In the genomic region with DNA sequence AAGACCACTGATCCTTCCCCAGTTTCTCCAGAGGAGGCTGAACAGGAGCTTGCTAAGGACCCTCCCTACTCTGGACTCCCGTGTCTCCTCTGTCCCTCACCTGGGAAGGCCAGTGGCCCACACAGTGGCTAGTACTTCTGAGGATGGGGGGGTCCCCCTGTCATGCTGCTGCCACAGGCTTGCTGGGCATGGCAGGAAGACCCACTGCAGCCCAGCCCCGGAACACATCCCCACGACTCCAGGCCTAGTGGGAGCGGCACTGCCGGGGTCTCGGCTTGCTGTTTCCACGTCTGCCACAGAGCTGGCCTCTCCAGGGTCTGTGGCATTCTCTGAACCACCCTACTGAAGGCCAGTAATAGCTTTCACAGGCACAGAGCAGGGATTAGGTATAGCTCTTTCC, we compare ENCODE assay signal across 35 cellular contexts. TPM values are rescaled to one million over a fixed set of nuclear protein-coding genes. Genes with fewer than 3 reads are reported as not detected.
"Had no signal": no experiment of that assay in that cellular context is flagged by ENCODE, and none has a peak within 500 bp of the region (broad histone marks: within the 10 kb centered on the region; RNA-seq: fewer than 3 reads in every experiment).

No MANE protein-coding gene starts in this region.

- H3K4me1 Mint-ChIP-seq: activated CD4-positive, alpha-beta T cell treated with anti-CD3 and anti-CD28 coated beads, Interleukin-2, amount 10 ng/mL, durations not matched to agents 24 days and 14 days; activated naive CD8-positive, alpha-beta T cell treated with anti-CD3 and anti-CD28 coated beads for 36 hours; brain; central memory CD8-positive, alpha-beta T cell had no signal

- DNase-seq: activated B cell treated with CpG ODN at 0.5 μM for 24 hours; activated CD4-positive, alpha-beta memory T cell treated with anti-CD3 and anti-CD28 coated beads for 36 hours; activated CD4-positive, alpha-beta T cell treated with anti-CD3 and anti-CD28 coated beads for 4 hours; activated CD4-positive, alpha-beta T cell treated with anti-CD3 and anti-CD28 coated beads, Interleukin-2, amount 10 ng/mL, durations not matched to agents 24 days and 14 days; activated CD4-positive, alpha-beta T cell treated with anti-CD3 and anti-CD28 coated beads, Interleukin-2, amount 50 U/mL, for 1 hour; activated CD4-positive, alpha-beta T cell treated with anti-CD3 and anti-CD28 coated beads, Interleukin-2, amount 50 U/mL, for 4 hours; activated CD4-positive, CD25-positive, alpha-beta regulatory T cell treated with anti-CD3 and anti-CD28 coated beads, Interleukin-2, amount 50 U/mL, for 72 hours; activated CD8-positive, alpha-beta memory T cell treated with anti-CD3 and anti-CD28 coated beads, Interleukin-2, amount 50 U/mL, for 4 hours; activated CD8-positive, alpha-beta T cell treated with anti-CD3 and anti-CD28 coated beads for 36 hours; activated effector memory CD4-positive, alpha-beta T cell treated with Interleukin-2 at 50 U/mL for 16 hours; activated gamma-delta T cell; activated naive CD4-positive, alpha-beta T cell treated with anti-CD3 and anti-CD28 coated beads, Interleukin-2, amount 50 U/mL, for 16 hours; activated naive CD4-positive, alpha-beta T cell treated with Interleukin-2 at 50 U/mL for 16 hours; activated naive CD8-positive, alpha-beta T cell treated with anti-CD3 and anti-CD28 coated beads for 36 hours; activated T-cell treated with anti-CD3 and anti-CD28 coated beads for 4 hours; activated T-cell treated with anti-CD3 and anti-CD28 coated beads, Interleukin-2, amount 50 U/mL, for 1 hour; activated T-cell treated with anti-CD3 and anti-CD28 coated beads, Interleukin-2, amount 50 U/mL, for 4 hours; activated T-cell treated with anti-CD3 and anti-CD28 coated beads, Interleukin-2, amount 50 U/mL, for 72 hours; adrenal gland; amniotic stem cell; caudate nucleus; cerebellar nuclear complex; T-cell; T-helper 17 cell had no signal

- H3K27ac Mint-ChIP-seq: activated B cell treated with CpG ODN at 0.5 μM for 24 hours; activated CD4-positive, alpha-beta memory T cell treated with anti-CD3 and anti-CD28 coated beads for 36 hours; activated CD4-positive, alpha-beta T cell treated with anti-CD3 and anti-CD28 coated beads, Interleukin-2, amount 10 ng/mL, durations not matched to agents 24 days and 14 days; activated CD8-positive, alpha-beta T cell treated with anti-CD3 and anti-CD28 coated beads for 36 hours; activated naive CD8-positive, alpha-beta T cell treated with anti-CD3 and anti-CD28 coated beads for 36 hours; activated T-cell treated with anti-CD3 and anti-CD28 coated beads, Interleukin-2, amount 50 U/mL, for 72 hours; activated T-helper 1 cell treated with anti-CD3 and anti-CD28 coated beads, Interleukin-12 subunit alpha, Interleukin-12 subunit beta, Interleukin-2, Interleukin-4 antibody, amounts not matched to agents 30 ng/mL and 10 ng/mL and 1 ng/mL, durations not matched to agents 14 hours and 24 hours and 36 hours; activated T-helper 2 cell treated with anti-CD3 and anti-CD28 coated beads, Interferon-gamma antibody, Interleukin-2, Interleukin-4, amounts not matched to agents 10 μg/mL and 5 μg/mL and 100 μg/mL, durations not matched to agents 14 hours and 24 hours and 36 hours; brain; T-cell; T-helper 17 cell had no signal

- H3K4me3 Mint-ChIP-seq: activated B cell treated with CpG ODN at 0.5 μM for 24 hours; activated CD4-positive, alpha-beta memory T cell treated with anti-CD3 and anti-CD28 coated beads for 36 hours; activated CD4-positive, alpha-beta T cell treated with anti-CD3 and anti-CD28 coated beads, Interleukin-2, amount 10 ng/mL, durations not matched to agents 24 days and 14 days; activated CD8-positive, alpha-beta T cell treated with anti-CD3 and anti-CD28 coated beads for 36 hours; activated naive CD8-positive, alpha-beta T cell treated with anti-CD3 and anti-CD28 coated beads for 36 hours; activated T-cell treated with anti-CD3 and anti-CD28 coated beads, Interleukin-2, amount 50 U/mL, for 4 hours; activated T-cell treated with anti-CD3 and anti-CD28 coated beads, Interleukin-2, amount 50 U/mL, for 72 hours; activated T-helper 1 cell treated with anti-CD3 and anti-CD28 coated beads, Interleukin-12 subunit alpha, Interleukin-12 subunit beta, Interleukin-2, Interleukin-4 antibody, amounts not matched to agents 30 ng/mL and 10 ng/mL and 1 ng/mL, durations not matched to agents 14 hours and 24 hours and 36 hours; brain; central memory CD8-positive, alpha-beta T cell; T-cell; T-helper 17 cell had no signal

- H3K9me3 Mint-ChIP-seq: activated CD4-positive, alpha-beta T cell treated with anti-CD3 and anti-CD28 coated beads, Interleukin-2, amount 10 ng/mL, durations not matched to agents 24 days and 14 days; activated naive CD4-positive, alpha-beta T cell treated with anti-CD3 and anti-CD28 coated beads, Interleukin-2, amount 50 U/mL, for 72 hours; activated T-cell treated with anti-CD3 and anti-CD28 coated beads, Interleukin-2, amount 50 U/mL, for 4 hours; activated T-helper 1 cell treated with anti-CD3 and anti-CD28 coated beads, Interleukin-12 subunit alpha, Interleukin-12 subunit beta, Interleukin-2, Interleukin-4 antibody, amounts not matched to agents 30 ng/mL and 10 ng/mL and 1 ng/mL, durations not matched to agents 14 hours and 24 hours and 36 hours; activated T-helper 2 cell treated with anti-CD3 and anti-CD28 coated beads, Interferon-gamma antibody, Interleukin-2, Interleukin-4, amounts not matched to agents 10 μg/mL and 5 μg/mL and 100 μg/mL, durations not matched to agents 14 hours and 24 hours and 36 hours; brain; central memory CD8-positive, alpha-beta T cell; T-cell had no signal

- ATAC-seq: activated CD8-positive, alpha-beta T cell treated with anti-CD3 and anti-CD28 coated beads for 36 hours; activated naive CD4-positive, alpha-beta T cell treated with anti-CD3 and anti-CD28 coated beads, Interleukin-2, amount 50 U/mL, for 72 hours; activated T-cell treated with anti-CD3 and anti-CD28 coated beads, Interleukin-2, amount 50 U/mL, for 4 hours; activated T-cell treated with anti-CD3 and anti-CD28 coated beads, Interleukin-2, amount 50 U/mL, for 72 hours; T-cell; T-helper 17 cell had no signal

- H3K36me3 Mint-ChIP-seq: activated CD4-positive, alpha-beta memory T cell treated with anti-CD3 and anti-CD28 coated beads for 36 hours; activated naive CD4-positive, alpha-beta T cell treated with anti-CD3 and anti-CD28 coated beads, Interleukin-2, amount 50 U/mL, for 72 hours had no signal

- H3K27me3 Mint-ChIP-seq: activated B cell treated with CpG ODN at 0.5 μM for 24 hours; activated CD4-positive, alpha-beta memory T cell treated with anti-CD3 and anti-CD28 coated beads for 36 hours; activated CD4-positive, alpha-beta T cell treated with anti-CD3 and anti-CD28 coated beads, Interleukin-2, amount 10 ng/mL, durations not matched to agents 24 days and 14 days; activated CD8-positive, alpha-beta T cell treated with anti-CD3 and anti-CD28 coated beads for 36 hours; activated naive CD8-positive, alpha-beta T cell treated with anti-CD3 and anti-CD28 coated beads for 36 hours; brain; central memory CD8-positive, alpha-beta T cell; T-cell; T-helper 17 cell had no signal

RNA-seq across cellular contexts. Expression of gene NPFFR1, which starts 25.9 kb away (rescaled TPM):
- total RNA-seq: activated B cell treated with CpG ODN at 0.5 μM for 24 hours; activated CD4-positive, alpha-beta T cell treated with anti-CD3 and anti-CD28 coated beads, Interleukin-2, amount 10 ng/mL, durations not matched to agents 24 days and 14 days; activated CD8-positive, alpha-beta memory T cell treated with anti-CD3 and anti-CD28 coated beads for 36 hours; activated CD8-positive, alpha-beta T cell treated with anti-CD3 and anti-CD28 coated beads for 36 hours; activated naive CD4-positive, alpha-beta T cell treated with anti-CD3 and anti-CD28 coated beads, Interleukin-2, amount 50 U/mL, for 72 hours; activated naive CD8-positive, alpha-beta T cell treated with anti-CD3 and anti-CD28 coated beads for 36 hours; activated T-cell treated with anti-CD3 and anti-CD28 coated beads, Interleukin-2, amount 50 U/mL, for 4 hours; activated T-helper 1 cell treated with anti-CD3 and anti-CD28 coated beads, Interleukin-12 subunit alpha, Interleukin-12 subunit beta, Interleukin-2, Interleukin-4 antibody, amounts not matched to agents 30 ng/mL and 10 ng/mL and 1 ng/mL, durations not matched to agents 14 hours and 24 hours and 36 hours; activated T-helper 2 cell treated with anti-CD3 and anti-CD28 coated beads, Interferon-gamma antibody, Interleukin-2, Interleukin-4, amounts not matched to agents 10 μg/mL and 5 μg/mL and 100 μg/mL, durations not matched to agents 14 hours and 24 hours and 36 hours; ascending aorta; bronchial epithelial cell; cardiac muscle cell; T-cell; T-helper 1 cell treated with Interleukin-12 subunit alpha and Interleukin-12 subunit beta and Interleukin-4 antibody, amounts not matched to agents 30 ng/mL and 1 ng/mL, for 36 hours; T-helper 17 cell; T-helper 2 cell treated with Interferon-gamma antibody and Interleukin-4, amounts not matched to agents 100 ng/mL and 5 ng/mL, for 36 hours had no signal
